ENCODE assay signal across 22 cellular contexts in the genomic region with DNA sequence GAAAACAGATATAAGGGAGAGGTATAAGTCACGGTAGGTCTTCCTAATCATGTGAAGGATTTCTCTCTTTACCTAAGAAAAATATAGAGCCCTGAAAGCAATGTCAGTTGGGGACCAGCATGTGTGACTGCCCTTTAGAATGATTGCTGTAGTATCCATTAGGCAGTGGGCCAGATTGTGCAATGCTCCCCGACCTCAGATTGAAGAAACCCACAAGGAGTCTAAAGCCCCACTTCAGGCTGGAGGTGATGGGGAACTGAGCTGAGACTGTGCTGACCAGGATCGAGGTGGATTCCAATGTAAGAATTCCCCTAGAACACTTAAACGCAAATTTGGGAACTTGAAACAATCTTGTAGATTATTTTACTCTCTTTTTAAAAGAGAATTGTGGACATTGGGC.
DNase-seq lines count a peak whose midpoint lies in the region; ATAC-seq, FAIRE-seq and TF ChIP-seq lines count a peak whose summit lies in the region.
"Had no signal": no experiment of that assay in that cellular context is flagged by ENCODE, and none has a peak within 500 bp of the region (broad histone marks: within the 10 kb centered on the region; RNA-seq: fewer than 3 reads in every experiment).

No MANE protein-coding gene starts in this region.

- H3K9me3 ChIP-seq in HepG2 (ENCODE audit: low read length) (no peaks in the 10 kb centered on the region), right lobe of liver (no peaks in the 10 kb centered on the region), left lung (no peaks in the 10 kb centered on the region), kidney (ENCODE audit: control insufficient read depth in 1 of 2, low read length in 2 of 2) (no peaks in the 10 kb centered on the region), testis (no peaks in the 10 kb centered on the region)
- H3K9me3 ChIP-seq: BLaER1 treated with 17β-estradiol and CSF1 and Interleukin-3, amounts not matched to agents 10 nM and 100 nM had no signal

- DNase-seq in HepG2 (ENCODE audit: low spot score) (no peak), right lobe of liver (no peak), choroid plexus epithelial cell (ENCODE audit: low read depth) (peak; percentile 7), left lung (no peak), kidney (no peak), testis (no peak), GM12891 (ENCODE audit: insufficient read length, low spot score) (no peak), NCI-H345 (lab: John Stamatoyannopoulos, UW) (no peak)
- DNase-seq: Calu3; CD8-positive, alpha-beta T cell; DMS 273 treated with DMSO at 0.1 percent for 48 hours; DMS53; DND-41; EL; GM23248; H7; HFFc6 had no signal

- H3K9ac ChIP-seq in HepG2 (ENCODE audit: insufficient read depth, low read depth, low read length) (no peak overlapping the region), kidney (ENCODE audit: low read length in 2 of 2) (no peak overlapping the region)
- H3K9ac ChIP-seq: BLaER1 treated with 17β-estradiol and CSF1 and Interleukin-3, amounts not matched to agents 10 nM and 100 nM; GM23248 had no signal

- WGBS in HepG2 (ENCODE audit: low lambda C conversion rate): 0% methylated on average over 4 of the region's 4 CpGs
- WGBS in right lobe of liver (ENCODE audit: insufficient coverage, low coverage, low lambda C conversion rate, missing lambda C conversion rate): 32% methylated on average over 4 of the region's 4 CpGs
- 83 to 88% methylated on average over 4 of the region's 4 CpGs for WGBS in testis, 2 donors

- TF ChIP-seq CTCF in HepG2 (CRISPR knock-in tag; IDR thresholded peaks at IDR 0.05): no peak
- no peak for TF ChIP-seq CTCF in right lobe of liver (IDR thresholded peaks at IDR 0.05)
- no peak for TF ChIP-seq CTCF in choroid plexus epithelial cell (conservative IDR thresholded peaks at IDR 0.05; ENCODE audit: low read depth, low read length)
- TF ChIP-seq CTCF in left lung (IDR thresholded peaks at IDR 0.05): no peak
- TF ChIP-seq CTCF in kidney (IDR thresholded peaks at IDR 0.05; ENCODE audit: borderline replicate concordance, extremely low read depth, insufficient read depth): no peak
- no peak for TF ChIP-seq CTCF in testis (IDR thresholded peaks at IDR 0.05)

- no peak for TF ChIP-seq RAD21 in HepG2 (CRISPR knock-in tag; IDR thresholded peaks at IDR 0.05)

- no peaks in the 10 kb centered on the region for H3K27me3 ChIP-seq in HepG2 (ENCODE audit: control insufficient read depth in 1 of 2, insufficient read depth in 2 of 2, low read length in 2 of 2)
- no peaks in the 10 kb centered on the region for H3K27me3 ChIP-seq in right lobe of liver
- no peaks in the 10 kb centered on the region for H3K27me3 ChIP-seq in left lung
- H3K27me3 ChIP-seq in testis: no peaks in the 10 kb centered on the region
- H3K27me3 ChIP-seq: BLaER1 treated with 17β-estradiol and CSF1 and Interleukin-3, amounts not matched to agents 10 nM and 100 nM had no signal

- no peaks in the 10 kb centered on the region for H3K79me2 ChIP-seq in HepG2 (ENCODE audit: insufficient read depth, low read length)

- FAIRE-seq in HepG2 (lab: Jason Lieb, UNC) (no peak), kidney (lab: Jason Lieb, UNC) (no peak), GM12891 (lab: Jason Lieb, UNC) (no peak)
- FAIRE-seq: GM12878, GM19239, K562 had no signal

- H3K4me3 ChIP-seq in HepG2 (replicated peaks in 1 of 3; ENCODE audit: insufficient read depth in 1 of 3, low read depth in 2 of 3, low read length in 3 of 3): no peak overlapping the region
- no peak overlapping the region for H3K4me3 ChIP-seq in right lobe of liver
- H3K4me3 ChIP-seq in choroid plexus epithelial cell (ENCODE audit: low read depth, low read length): no peak overlapping the region
- no peak overlapping the region for H3K4me3 ChIP-seq in left lung
- no peak overlapping the region for H3K4me3 ChIP-seq in kidney (ENCODE audit: low read length in 2 of 2)
- no peak overlapping the region for H3K4me3 ChIP-seq in testis
- H3K4me3 ChIP-seq: BLaER1 treated with 17β-estradiol and CSF1 and Interleukin-3, amounts not matched to agents 10 nM and 100 nM; GM12878; GM23248; K562 had no signal

- in situ Hi-C loops in HepG2 (cut with HindIII; ENCODE audit: extremely low pct_ligation_motif_present, low pct_unique_long_range_greater_than_20kb): no loop called here

- BruUV-seq in HepG2 (replicated peaks; lab: Mats Ljungman, UMichigan): no TSS peak

- intact Hi-C loops in HepG2 (cut with micrococcal nuclease; ENCODE audit: unreplicated experiment) (no loop called here), right lobe of liver (cut with DNase I) (no loop called here), left lung (cut with DNase I) (no loop called here), kidney (cut with DNase I) (no loop called here), testis (cut with DNase I; ENCODE audit: low total_unique reads) (no loop called here)

- no peaks in the 10 kb centered on the region for H3K4me1 ChIP-seq in HepG2 (ENCODE audit: insufficient read depth, low read length)
- no peaks in the 10 kb centered on the region for H3K4me1 ChIP-seq in right lobe of liver
- no peaks in the 10 kb centered on the region for H3K4me1 ChIP-seq in left lung
- no peaks in the 10 kb centered on the region for H3K4me1 ChIP-seq in kidney (ENCODE audit: control insufficient read depth in 1 of 2, insufficient read depth in 1 of 2, low read depth in 1 of 2, low read length in 2 of 2)
- no peaks in the 10 kb centered on the region for H3K4me1 ChIP-seq in testis
- H3K4me1 ChIP-seq: BLaER1 treated with 17β-estradiol and CSF1 and Interleukin-3, amounts not matched to agents 10 nM and 100 nM had no signal

- H2AFZ ChIP-seq in HepG2 (ENCODE audit: low read length): no peak overlapping the region
- H2AFZ ChIP-seq: GM23248 had no signal

- CTCF ChIA-PET in HepG2 (lab: Yijun Ruan, JAX; ENCODE audit: low intra/inter-chr PET ratio, low total read pairs): no interaction called here

- H4K20me1 ChIP-seq in HepG2 (ENCODE audit: insufficient read depth, low read length): no peaks in the 10 kb centered on the region
- H4K20me1 ChIP-seq: BLaER1 treated with 17β-estradiol and CSF1 and Interleukin-3, amounts not matched to agents 10 nM and 100 nM had no signal

- H3K27ac ChIP-seq in HepG2 (ENCODE audit: extremely low read length, insufficient read depth, low read length) (no peak overlapping the region), right lobe of liver (no peak overlapping the region), left lung (no peak overlapping the region), kidney (ENCODE audit: low read depth in 2 of 2, low read length in 2 of 2) (no peak overlapping the region), testis (no peak overlapping the region)
- H3K27ac ChIP-seq: BLaER1 treated with 17β-estradiol and CSF1 and Interleukin-3, amounts not matched to agents 10 nM and 100 nM; GM23248 had no signal

- no peak for ATAC-seq in HepG2
- ATAC-seq in right lobe of liver: no peak
- peak; percentile 26 for ATAC-seq in left lung
- ATAC-seq: CD8-positive, alpha-beta T cell; GM12878; HCT116; K562 had no signal

- TF ChIP-seq EP300 in HepG2 (IDR thresholded peaks at IDR 0.05; ENCODE audit: low read depth in 2 of 2, low read length in 2 of 2): no peak
- no peak for TF ChIP-seq EP300 in HepG2 (CRISPR knock-in tag; IDR thresholded peaks at IDR 0.05; ENCODE audit: borderline replicate concordance)

- no peaks in the 10 kb centered on the region for H3K36me3 ChIP-seq in HepG2 (replicated peaks in 1 of 2; ENCODE audit: control insufficient read depth in 1 of 2, insufficient read depth in 2 of 2, low read length in 2 of 2)
- H3K36me3 ChIP-seq in right lobe of liver: no peaks in the 10 kb centered on the region
- no peaks in the 10 kb centered on the region for H3K36me3 ChIP-seq in left lung
- H3K36me3 ChIP-seq in kidney (ENCODE audit: control insufficient read depth in 1 of 2, insufficient read depth in 2 of 2, low read length in 2 of 2): no peaks in the 10 kb centered on the region
- no peaks in the 10 kb centered on the region for H3K36me3 ChIP-seq in testis (ENCODE audit: low read depth, missing control alignments)
- H3K36me3 ChIP-seq: BLaER1 treated with 17β-estradiol and CSF1 and Interleukin-3, amounts not matched to agents 10 nM and 100 nM had no signal

- H3K4me2 ChIP-seq in HepG2 (ENCODE audit: low read depth, low read length): no peak overlapping the region
- H3K4me2 ChIP-seq: BLaER1 treated with 17β-estradiol and CSF1 and Interleukin-3, amounts not matched to agents 10 nM and 100 nM had no signal

- no peak for TF ChIP-seq POLR2A in HepG2 (IDR thresholded peaks at IDR 0.05; ENCODE audit: insufficient read depth in 1 of 2, low read depth in 2 of 2, low read length in 2 of 2)
- no peak for TF ChIP-seq POLR2A in right lobe of liver (IDR thresholded peaks at IDR 0.05)
- TF ChIP-seq POLR2A in testis (IDR thresholded peaks at IDR 0.05): no peak
- no peak for TF ChIP-seq POLR2A in GM12891 (IDR thresholded peaks at IDR 0.05; ENCODE audit: low read depth, low read length)

- POLR2A ChIA-PET in HepG2 (lab: Yijun Ruan, JAX): no interaction called here

TF ChIP-seq in HepG2, 621 proteins besides CTCF, POLR2A, EP300 and RAD21:
- TF ChIP-seq GLI4 (CRISPR knock-in tag; IDR thresholded peaks at IDR 0.05; ENCODE audit: borderline replicate concordance): no peak
- TF ChIP-seq CEBPB (IDR thresholded peaks at IDR 0.05; ENCODE audit: borderline replicate concordance, low read depth, low read length): 0 out of 2 replicates have a peak, but pooled peaks have one; percentile 16
TF ChIP-seq in HepG2: peak in this region for 1.

TF ChIP-seq in GM12891, 5 proteins besides CTCF, POLR2A, EP300 and RAD21:
- TF ChIP-seq POLR2AphosphoS5 (IDR thresholded peaks at IDR 0.05; ENCODE audit: low read depth, low read length) (no peak), SPI1 (IDR thresholded peaks at IDR 0.05; ENCODE audit: low read depth, low read length) (no peak), TAF1 (IDR thresholded peaks at IDR 0.05; ENCODE audit: low read depth, low read length) (no peak), POU2F2 (IDR thresholded peaks at IDR 0.05; ENCODE audit: low read depth, low read length) (no peak), PAX5 (IDR thresholded peaks at IDR 0.05; ENCODE audit: insufficient read depth, low read length, severe bottlenecking) (no peak)
